In the genomic region with DNA sequence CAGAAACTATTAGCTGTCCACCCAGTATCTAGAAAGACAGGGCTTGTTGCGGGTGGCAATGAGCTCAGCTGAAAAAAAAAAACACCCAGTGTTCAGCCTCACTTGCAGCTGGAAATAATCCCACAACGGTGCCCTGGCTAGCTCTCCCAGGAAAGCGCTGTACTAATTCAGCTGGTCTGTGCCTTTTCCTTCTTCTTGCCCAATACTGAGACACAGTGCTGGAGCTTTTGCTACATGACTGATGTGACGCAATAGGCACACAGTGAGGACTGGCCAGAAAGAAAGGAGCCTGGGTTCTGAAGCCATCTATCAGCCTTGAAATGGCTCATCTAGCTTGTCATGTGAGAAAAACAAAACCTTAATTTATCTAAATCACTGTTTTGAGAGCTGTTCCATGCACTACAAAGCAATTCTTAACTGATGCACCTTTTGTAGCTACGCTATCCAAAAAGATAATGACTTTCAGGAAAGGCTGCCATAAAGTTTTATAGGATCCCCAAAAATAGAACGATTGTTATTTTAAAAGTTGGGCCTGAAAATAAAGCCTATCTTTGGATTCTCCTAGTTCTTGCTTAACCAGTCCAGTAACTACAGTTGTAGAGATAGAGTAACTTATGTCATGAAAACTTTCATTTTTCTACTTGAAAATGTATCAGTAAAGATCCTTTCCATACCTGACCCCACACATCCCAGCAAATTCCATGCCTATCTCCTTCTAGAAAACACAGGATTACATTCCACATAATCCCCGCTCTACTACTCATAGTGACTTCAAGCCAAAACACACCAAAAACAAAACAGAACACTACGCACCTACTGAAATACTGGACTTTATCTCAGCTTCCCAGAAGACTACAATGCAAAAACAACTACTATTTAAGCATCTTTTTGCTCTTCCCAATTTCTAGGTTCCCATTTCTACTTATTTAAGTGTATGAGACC, we compare ENCODE assay signal across 1 cellular context.
TF ChIP-seq lines count a peak whose summit lies in the region.

No MANE protein-coding gene starts in this region.

TF ChIP-seq in HepG2, 621 proteins besides CTCF, POLR2A, EP300 and RAD21 (continued from another document and continues in another):
- TF ChIP-seq, protein P1, sequence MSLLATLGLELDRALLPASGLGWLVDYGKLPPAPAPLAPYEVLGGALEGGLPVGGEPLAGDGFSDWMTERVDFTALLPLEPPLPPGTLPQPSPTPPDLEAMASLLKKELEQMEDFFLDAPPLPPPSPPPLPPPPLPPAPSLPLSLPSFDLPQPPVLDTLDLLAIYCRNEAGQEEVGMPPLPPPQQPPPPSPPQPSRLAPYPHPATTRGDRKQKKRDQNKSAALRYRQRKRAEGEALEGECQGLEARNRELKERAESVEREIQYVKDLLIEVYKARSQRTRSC (CRISPR knock-in tag; IDR thresholded peaks at IDR 0.05; ENCODE audit: low read depth) = no peak
- TF ChIP-seq IRX3 (CRISPR knock-in tag; IDR thresholded peaks at IDR 0.05; ENCODE audit: borderline replicate concordance, low read depth) (no peak), ZBTB21 (CRISPR knock-in tag; IDR thresholded peaks at IDR 0.05) (no peak), MIER2 (CRISPR knock-in tag; IDR thresholded peaks at IDR 0.05) (peak; percentile 56; the same call in 1 of the 2 replicates), TAF1 (CRISPR knock-in tag; IDR thresholded peaks at IDR 0.05) (no peak), ZBED4 (CRISPR knock-in tag; IDR thresholded peaks at IDR 0.05; ENCODE audit: borderline replicate concordance) (no peak), ZFX (CRISPR knock-in tag; IDR thresholded peaks at IDR 0.05; ENCODE audit: low read depth) (no peak), ZNF644 (CRISPR knock-in tag; IDR thresholded peaks at IDR 0.05; ENCODE audit: low read depth) (peak; percentile 90), ZNF646 (CRISPR knock-in tag; IDR thresholded peaks at IDR 0.05) (no peak), ATF2 (CRISPR knock-in tag; IDR thresholded peaks at IDR 0.05) (peak; percentile 56; the same call in 1 of the 2 replicates), MZF1 (CRISPR knock-in tag; IDR thresholded peaks at IDR 0.05; ENCODE audit: borderline replicate concordance) (no peak), THAP11 (CRISPR knock-in tag; IDR thresholded peaks at IDR 0.05) (peak; percentile 42; the same call in 1 of the 2 replicates), ZNF710 (CRISPR knock-in tag; IDR thresholded peaks at IDR 0.05; ENCODE audit: borderline replicate concordance) (no peak), WIZ (CRISPR knock-in tag; IDR thresholded peaks at IDR 0.05) (no peak), ELF3 (CRISPR knock-in tag; IDR thresholded peaks at IDR 0.05) (0 out of 2 replicates have a peak, but pooled peaks have one; percentile 20), ZBTB42 (CRISPR knock-in tag; IDR thresholded peaks at IDR 0.05) (no peak), POGZ (CRISPR knock-in tag; IDR thresholded peaks at IDR 0.05) (0 out of 2 replicates have a peak, but pooled peaks have one; percentile 28), ATRX (CRISPR knock-in tag; IDR thresholded peaks at IDR 0.05; ENCODE audit: borderline replicate concordance) (no peak), KLF13 (CRISPR knock-in tag; IDR thresholded peaks at IDR 0.05) (no peak), REPIN1 (CRISPR knock-in tag; IDR thresholded peaks at IDR 0.05; ENCODE audit: borderline replicate concordance, low read depth) (no peak), MEIS1 (CRISPR knock-in tag; IDR thresholded peaks at IDR 0.05; ENCODE audit: borderline replicate concordance) (no peak), SKIL (CRISPR knock-in tag; IDR thresholded peaks at IDR 0.05; ENCODE audit: borderline replicate concordance) (no peak), NFRKB (IDR thresholded peaks at IDR 0.05) (no peak), NFE2L2 (IDR thresholded peaks at IDR 0.05; ENCODE audit: low read length) (no peak), ZNF562 (CRISPR knock-in tag; IDR thresholded peaks at IDR 0.05; ENCODE audit: borderline replicate concordance) (no peak), ZNF10 (CRISPR knock-in tag; IDR thresholded peaks at IDR 0.05; ENCODE audit: borderline replicate concordance, low read depth) (no peak), FIP1L1 (IDR thresholded peaks at IDR 0.05; ENCODE audit: borderline replicate concordance, insufficient read depth, low read depth, low read length) (no peak)
- TF ChIP-seq, protein P2, sequence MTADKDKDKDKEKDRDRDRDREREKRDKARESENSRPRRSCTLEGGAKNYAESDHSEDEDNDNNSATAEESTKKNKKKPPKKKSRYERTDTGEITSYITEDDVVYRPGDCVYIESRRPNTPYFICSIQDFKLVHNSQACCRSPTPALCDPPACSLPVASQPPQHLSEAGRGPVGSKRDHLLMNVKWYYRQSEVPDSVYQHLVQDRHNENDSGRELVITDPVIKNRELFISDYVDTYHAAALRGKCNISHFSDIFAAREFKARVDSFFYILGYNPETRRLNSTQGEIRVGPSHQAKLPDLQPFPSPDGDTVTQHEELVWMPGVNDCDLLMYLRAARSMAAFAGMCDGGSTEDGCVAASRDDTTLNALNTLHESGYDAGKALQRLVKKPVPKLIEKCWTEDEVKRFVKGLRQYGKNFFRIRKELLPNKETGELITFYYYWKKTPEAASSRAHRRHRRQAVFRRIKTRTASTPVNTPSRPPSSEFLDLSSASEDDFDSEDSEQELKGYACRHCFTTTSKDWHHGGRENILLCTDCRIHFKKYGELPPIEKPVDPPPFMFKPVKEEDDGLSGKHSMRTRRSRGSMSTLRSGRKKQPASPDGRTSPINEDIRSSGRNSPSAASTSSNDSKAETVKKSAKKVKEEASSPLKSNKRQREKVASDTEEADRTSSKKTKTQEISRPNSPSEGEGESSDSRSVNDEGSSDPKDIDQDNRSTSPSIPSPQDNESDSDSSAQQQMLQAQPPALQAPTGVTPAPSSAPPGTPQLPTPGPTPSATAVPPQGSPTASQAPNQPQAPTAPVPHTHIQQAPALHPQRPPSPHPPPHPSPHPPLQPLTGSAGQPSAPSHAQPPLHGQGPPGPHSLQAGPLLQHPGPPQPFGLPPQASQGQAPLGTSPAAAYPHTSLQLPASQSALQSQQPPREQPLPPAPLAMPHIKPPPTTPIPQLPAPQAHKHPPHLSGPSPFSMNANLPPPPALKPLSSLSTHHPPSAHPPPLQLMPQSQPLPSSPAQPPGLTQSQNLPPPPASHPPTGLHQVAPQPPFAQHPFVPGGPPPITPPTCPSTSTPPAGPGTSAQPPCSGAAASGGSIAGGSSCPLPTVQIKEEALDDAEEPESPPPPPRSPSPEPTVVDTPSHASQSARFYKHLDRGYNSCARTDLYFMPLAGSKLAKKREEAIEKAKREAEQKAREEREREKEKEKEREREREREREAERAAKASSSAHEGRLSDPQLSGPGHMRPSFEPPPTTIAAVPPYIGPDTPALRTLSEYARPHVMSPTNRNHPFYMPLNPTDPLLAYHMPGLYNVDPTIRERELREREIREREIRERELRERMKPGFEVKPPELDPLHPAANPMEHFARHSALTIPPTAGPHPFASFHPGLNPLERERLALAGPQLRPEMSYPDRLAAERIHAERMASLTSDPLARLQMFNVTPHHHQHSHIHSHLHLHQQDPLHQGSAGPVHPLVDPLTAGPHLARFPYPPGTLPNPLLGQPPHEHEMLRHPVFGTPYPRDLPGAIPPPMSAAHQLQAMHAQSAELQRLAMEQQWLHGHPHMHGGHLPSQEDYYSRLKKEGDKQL (CRISPR knock-in tag; IDR thresholded peaks at IDR 0.05; ENCODE audit: low read depth) = no peak
